Comparison of ENCODE assay signal across 21 cellular contexts in the genomic region with DNA sequence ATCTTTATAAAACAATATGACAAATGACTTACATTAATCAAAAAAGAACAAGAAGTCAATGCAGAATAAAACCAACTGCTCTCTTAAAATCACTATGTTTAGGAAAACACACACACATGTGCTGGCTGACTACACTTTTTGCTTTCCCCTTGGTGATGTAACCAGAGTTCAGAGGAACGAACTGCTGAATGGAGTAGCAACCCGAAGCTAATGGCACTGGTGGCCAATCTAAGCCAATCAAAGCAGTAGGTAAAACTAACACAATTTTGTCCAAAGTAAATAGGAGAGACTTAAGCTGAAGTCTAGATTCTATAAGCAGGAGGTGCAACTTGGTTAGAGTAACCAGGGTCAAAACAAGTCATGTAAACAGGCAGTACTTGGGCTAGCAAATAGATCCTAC.
"Had no signal": no experiment of that assay in that cellular context is flagged by ENCODE, and none has a peak within 500 bp of the region (broad histone marks: within the 10 kb centered on the region; RNA-seq: fewer than 3 reads in every experiment).

No MANE protein-coding gene starts in this region.

- H3K4me3 Mint-ChIP-seq: endodermal cell; natural killer cell treated with Interleukin-12 subunit alpha and Interleukin-12 subunit beta and Interleukin-15 and Interleukin-18, amount 100 ng/mL, for 72 hours; stimulated activated effector memory CD8-positive, alpha-beta T cell treated with anti-CD3 and anti-CD28 coated beads, Interleukin-12 subunit alpha, Interleukin-12 subunit beta, amount 100 ng/mL, for 72 hours had no signal

- H3K4me3 ChIP-seq: colonic mucosa, heart right ventricle, left ventricle myocardium inferior, lung, prostate gland, right lobe of liver, transverse colon had no signal

- H3K79me2 ChIP-seq: parathyroid adenoma had no signal

- H3K9me3 Mint-ChIP-seq: natural killer cell treated with Interleukin-12 subunit alpha and Interleukin-12 subunit beta and Interleukin-15 and Interleukin-18, amount 100 ng/mL, for 72 hours; stimulated activated effector memory CD8-positive, alpha-beta T cell treated with anti-CD3 and anti-CD28 coated beads, Interleukin-12 subunit alpha, Interleukin-12 subunit beta, amount 100 ng/mL, for 72 hours had no signal

- H3K27me3 Mint-ChIP-seq: natural killer cell treated with Interleukin-12 subunit alpha and Interleukin-12 subunit beta and Interleukin-15 and Interleukin-18, amount 100 ng/mL, for 72 hours had no signal

- H3K27ac Mint-ChIP-seq: endodermal cell; natural killer cell treated with Interleukin-12 subunit alpha and Interleukin-12 subunit beta and Interleukin-15 and Interleukin-18, amount 100 ng/mL, for 72 hours; stimulated activated effector memory CD8-positive, alpha-beta T cell treated with anti-CD3 and anti-CD28 coated beads, Interleukin-12 subunit alpha, Interleukin-12 subunit beta, amount 100 ng/mL, for 72 hours had no signal

- H3K4me1 Mint-ChIP-seq: endodermal cell; stimulated activated effector memory CD8-positive, alpha-beta T cell treated with anti-CD3 and anti-CD28 coated beads, Interleukin-12 subunit alpha, Interleukin-12 subunit beta, amount 100 ng/mL, for 72 hours had no signal

- H2AFZ ChIP-seq: parathyroid adenoma had no signal

- DNase-seq: cerebellar nuclear complex; colonic mucosa; effector CD4-positive, alpha-beta T cell; endodermal cell; heart right ventricle; hypothalamus; islet precursor cell; left cardiac atrium; left ventricle myocardium inferior; mesenchymal stem cell; midbrain; right lobe of liver; stimulated activated CD4-positive, alpha-beta T cell treated with anti-CD3 and anti-CD28 coated beads, Interleukin-4, amount 100 ng/mL, for 1 hour; stimulated activated CD8-positive, alpha-beta memory T cell treated with anti-CD3 and anti-CD28 coated beads, Interleukin-4, amount 100 ng/mL, for 48 hours; stimulated activated naive CD8-positive, alpha-beta T cell treated with anti-CD3 and anti-CD28 coated beads, Interleukin-15, Interleukin-2, amounts not matched to agents 100 U/mL and 50 U/mL, for 24 hours; transverse colon had no signal

- H3K36me3 Mint-ChIP-seq: stimulated activated effector memory CD8-positive, alpha-beta T cell treated with anti-CD3 and anti-CD28 coated beads, Interleukin-12 subunit alpha, Interleukin-12 subunit beta, amount 100 ng/mL, for 72 hours had no signal

- H3K27ac ChIP-seq: colonic mucosa, heart right ventricle, left ventricle myocardium inferior, parathyroid adenoma, prostate gland, right lobe of liver, transverse colon had no signal

- H3K4me1 ChIP-seq: colonic mucosa, heart right ventricle, left ventricle myocardium inferior, parathyroid adenoma, prostate gland, right lobe of liver, transverse colon had no signal

- H3K9me3 ChIP-seq: colonic mucosa, left ventricle myocardium inferior, prostate gland, right lobe of liver, transverse colon had no signal

- H3K9ac ChIP-seq: parathyroid adenoma had no signal

- ATAC-seq: heart right ventricle; left cardiac atrium; natural killer cell treated with Interleukin-12 subunit alpha and Interleukin-12 subunit beta and Interleukin-15 and Interleukin-18, amount 100 ng/mL, for 72 hours; stimulated activated effector memory CD8-positive, alpha-beta T cell treated with anti-CD3 and anti-CD28 coated beads, Interleukin-12 subunit alpha, Interleukin-12 subunit beta, amount 100 ng/mL, for 72 hours; stimulated activated naive CD8-positive, alpha-beta T cell treated with anti-CD3 and anti-CD28 coated beads, Interleukin-15, Interleukin-2, amounts not matched to agents 100 U/mL and 50 U/mL, for 24 hours had no signal

- H3K27me3 ChIP-seq: colonic mucosa, heart right ventricle, right lobe of liver, transverse colon had no signal

- H3K36me3 ChIP-seq: colonic mucosa, heart right ventricle, prostate gland, right lobe of liver, transverse colon had no signal
